ENCODE assay signal across 8 cellular contexts in the genomic region with DNA sequence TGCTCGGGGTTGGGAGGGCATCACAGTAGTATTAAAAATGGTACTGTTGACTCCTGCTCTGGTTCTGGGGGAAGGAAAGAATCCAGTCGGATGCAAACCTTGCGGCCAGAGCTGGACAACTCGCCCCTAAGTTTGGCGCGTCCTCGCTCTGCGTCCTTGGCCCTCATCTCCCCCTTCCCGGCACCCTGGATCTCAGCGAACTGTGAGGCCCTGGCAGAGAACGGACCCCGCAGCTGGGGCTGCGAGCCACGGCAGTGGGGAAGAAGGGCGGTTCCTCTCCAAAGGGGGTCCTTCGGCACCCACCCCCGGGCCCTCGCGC. TPM values are rescaled to one million over a fixed set of nuclear protein-coding genes. Genes with fewer than 3 reads are reported as not detected.
DNase-seq lines count a peak whose midpoint lies in the region; ATAC-seq and TF ChIP-seq lines count a peak whose summit lies in the region.

No MANE protein-coding gene starts in this region.

- H3K4me1 ChIP-seq in SK-N-SH (ENCODE audit: control insufficient read depth in 1 of 2, insufficient read depth in 2 of 2, low read depth in 1 of 2, low read length in 1 of 2) (peaks cover 5 to 7% of the 10 kb centered on the region in 2 experiments; a peak in 1 of 4 replicates), foreskin keratinocyte (no peaks in the 10 kb centered on the region), sigmoid colon (no peaks in the 10 kb centered on the region)

- ATAC-seq in GM21619 (IDR thresholded peaks at IDR 0.05; ENCODE audit: unreplicated experiment): peak; percentile 3
- peak; percentile 10 for ATAC-seq in foreskin keratinocyte
- no peak for ATAC-seq in HG02588 (IDR thresholded peaks at IDR 0.05; ENCODE audit: unreplicated experiment)

- TF ChIP-seq POLR2A in sigmoid colon (IDR thresholded peaks at IDR 0.05): no peak

- CTCF ChIA-PET in SK-N-SH (lab: Yijun Ruan, JAX): interaction anchor here (1.0 to 2.4 kb wide), 4 partner anchors 14 to 175 kb away, joined by 3 to 7 read pairs (median 4); no protein-coding TSS in a partner anchor

- TF ChIP-seq EP300 in SK-N-SH (IDR thresholded peaks at IDR 0.05; ENCODE audit: borderline replicate concordance in 1 of 2, low read depth in 1 of 2, low read length in 1 of 2) (no peak), sigmoid colon (IDR thresholded peaks at IDR 0.05) (no peak)

- peak overlapping the region; percentile 58 to 66 for H3K4me3 ChIP-seq in SK-N-SH (ENCODE audit: low read depth in 2 of 2, low read length in 1 of 2)
- H3K4me3 ChIP-seq in sigmoid colon: peak overlapping the region; percentile 51 to 72 (median 67)

- no peak for TF ChIP-seq RAD21 in SK-N-SH (IDR thresholded peaks at IDR 0.05; ENCODE audit: low read length)

- TF ChIP-seq CTCF in SK-N-SH (IDR thresholded peaks at IDR 0.05): no peak
- TF ChIP-seq CTCF in foreskin keratinocyte (conservative IDR thresholded peaks at IDR 0.05): no peak
- TF ChIP-seq CTCF in sigmoid colon (IDR thresholded peaks at IDR 0.05): no peak

- H3K9me3 ChIP-seq in SK-N-SH (no peaks in the 10 kb centered on the region), sigmoid colon (no peaks in the 10 kb centered on the region)

- H3K9me2 ChIP-seq in SK-N-SH: no peaks in the 10 kb centered on the region

- 32% methylated on average over 17 of the region's 19 CpGs for WGBS in SK-N-SH (ENCODE audit: low lambda C conversion rate)
- WGBS in sigmoid colon, 2 donors: 10 to 11% methylated on average over 19 of the region's 19 CpGs

- intact Hi-C loops in sigmoid colon (cut with DNase I): no loop called here

- H4K20me1 ChIP-seq in SK-N-SH (ENCODE audit: insufficient read depth): no peaks in the 10 kb centered on the region

- H3K36me3 ChIP-seq in SK-N-SH (replicated peaks in 1 of 2; ENCODE audit: control insufficient read depth in 1 of 2, insufficient read depth in 2 of 2, low read length in 1 of 2) (no peaks in the 10 kb centered on the region), sigmoid colon (no peaks in the 10 kb centered on the region)

- H3K9ac ChIP-seq in SK-N-SH: peak overlapping the region; percentile 62; the same call in 1 of the 2 replicates

- no peaks in the 10 kb centered on the region for H3K27me3 ChIP-seq in SK-N-SH (ENCODE audit: insufficient read depth)
- H3K27me3 ChIP-seq in foreskin keratinocyte: peaks cover 11% of the 10 kb centered on the region
- H3K27me3 ChIP-seq in sigmoid colon: no peaks in the 10 kb centered on the region

- POLR2A ChIA-PET in SK-N-SH (lab: Yijun Ruan, JAX): interaction anchor here (1.8 kb wide), 1 partner anchor 114 kb away, joined by 9 read pairs; the partner anchor contains the start of gene RBMX

- H3K27ac ChIP-seq in SK-N-SH (ENCODE audit: low read depth in 2 of 2, low read length in 1 of 2) (peak overlapping the region in 1 of 2 experiments; percentile 64; a peak in 2 of 4 replicates), foreskin keratinocyte (no peak overlapping the region), sigmoid colon (peak overlapping the region; percentile 84 to 91 (median 88))

- no peaks in the 10 kb centered on the region for H3K79me2 ChIP-seq in SK-N-SH (ENCODE audit: insufficient read depth)

- H2AFZ ChIP-seq in SK-N-SH (ENCODE audit: low read depth): 0 out of 2 replicates have a peak overlapping the region, but pooled peaks have one; percentile 67

- no peak for DNase-seq in SK-N-SH
- no peak for DNase-seq in foreskin keratinocyte
- DNase-seq in sigmoid colon: no peak
- DNase-seq in cerebellar nuclear complex (lab: John Stamatoyannopoulos, UW): no peak
- no peak for DNase-seq in NCI-H146 (lab: John Stamatoyannopoulos, UW)
- DNase-seq in activated CD4-positive, alpha-beta T cell treated with anti-CD3 and anti-CD28 coated beads, Interleukin-2, amount 50 U/mL, for 4 hours: no peak

- H3F3A ChIP-seq in SK-N-SH (replicated peaks; ENCODE audit: insufficient read depth): peaks cover 4% of the 10 kb centered on the region

- peak overlapping the region; percentile 76 for H3K4me2 ChIP-seq in SK-N-SH

TF ChIP-seq in SK-N-SH, 30 proteins besides CTCF, POLR2A, EP300 and RAD21:
- TF ChIP-seq POLR2AphosphoS5 (IDR thresholded peaks at IDR 0.05; ENCODE audit: low read depth, low read length): no peak
- TF ChIP-seq, protein P1, sequence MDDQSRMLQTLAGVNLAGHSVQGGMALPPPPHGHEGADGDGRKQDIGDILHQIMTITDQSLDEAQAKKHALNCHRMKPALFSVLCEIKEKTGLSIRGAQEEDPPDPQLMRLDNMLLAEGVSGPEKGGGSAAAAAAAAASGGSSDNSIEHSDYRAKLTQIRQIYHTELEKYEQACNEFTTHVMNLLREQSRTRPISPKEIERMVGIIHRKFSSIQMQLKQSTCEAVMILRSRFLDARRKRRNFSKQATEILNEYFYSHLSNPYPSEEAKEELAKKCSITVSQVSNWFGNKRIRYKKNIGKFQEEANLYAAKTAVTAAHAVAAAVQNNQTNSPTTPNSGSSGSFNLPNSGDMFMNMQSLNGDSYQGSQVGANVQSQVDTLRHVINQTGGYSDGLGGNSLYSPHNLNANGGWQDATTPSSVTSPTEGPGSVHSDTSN (IDR thresholded peaks at IDR 0.05): no peak
- TF ChIP-seq CHD2 (IDR thresholded peaks at IDR 0.05; ENCODE audit: low read length, partially characterized antibody): no peak
- TF ChIP-seq GABPA (IDR thresholded peaks at IDR 0.05; ENCODE audit: low read depth): no peak
- no peak for TF ChIP-seq TAF1 (IDR thresholded peaks at IDR 0.05; ENCODE audit: borderline replicate concordance, low read depth, low read length)
- TF ChIP-seq, protein P2, sequence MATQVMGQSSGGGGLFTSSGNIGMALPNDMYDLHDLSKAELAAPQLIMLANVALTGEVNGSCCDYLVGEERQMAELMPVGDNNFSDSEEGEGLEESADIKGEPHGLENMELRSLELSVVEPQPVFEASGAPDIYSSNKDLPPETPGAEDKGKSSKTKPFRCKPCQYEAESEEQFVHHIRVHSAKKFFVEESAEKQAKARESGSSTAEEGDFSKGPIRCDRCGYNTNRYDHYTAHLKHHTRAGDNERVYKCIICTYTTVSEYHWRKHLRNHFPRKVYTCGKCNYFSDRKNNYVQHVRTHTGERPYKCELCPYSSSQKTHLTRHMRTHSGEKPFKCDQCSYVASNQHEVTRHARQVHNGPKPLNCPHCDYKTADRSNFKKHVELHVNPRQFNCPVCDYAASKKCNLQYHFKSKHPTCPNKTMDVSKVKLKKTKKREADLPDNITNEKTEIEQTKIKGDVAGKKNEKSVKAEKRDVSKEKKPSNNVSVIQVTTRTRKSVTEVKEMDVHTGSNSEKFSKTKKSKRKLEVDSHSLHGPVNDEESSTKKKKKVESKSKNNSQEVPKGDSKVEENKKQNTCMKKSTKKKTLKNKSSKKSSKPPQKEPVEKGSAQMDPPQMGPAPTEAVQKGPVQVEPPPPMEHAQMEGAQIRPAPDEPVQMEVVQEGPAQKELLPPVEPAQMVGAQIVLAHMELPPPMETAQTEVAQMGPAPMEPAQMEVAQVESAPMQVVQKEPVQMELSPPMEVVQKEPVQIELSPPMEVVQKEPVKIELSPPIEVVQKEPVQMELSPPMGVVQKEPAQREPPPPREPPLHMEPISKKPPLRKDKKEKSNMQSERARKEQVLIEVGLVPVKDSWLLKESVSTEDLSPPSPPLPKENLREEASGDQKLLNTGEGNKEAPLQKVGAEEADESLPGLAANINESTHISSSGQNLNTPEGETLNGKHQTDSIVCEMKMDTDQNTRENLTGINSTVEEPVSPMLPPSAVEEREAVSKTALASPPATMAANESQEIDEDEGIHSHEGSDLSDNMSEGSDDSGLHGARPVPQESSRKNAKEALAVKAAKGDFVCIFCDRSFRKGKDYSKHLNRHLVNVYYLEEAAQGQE (IDR thresholded peaks at IDR 0.05; ENCODE audit: low read depth, low read length): no peak
- no peak for TF ChIP-seq JUND (IDR thresholded peaks at IDR 0.05)
- no peak for TF ChIP-seq TEAD4 (IDR thresholded peaks at IDR 0.05; ENCODE audit: borderline replicate concordance, insufficient read depth)
- no peak for TF ChIP-seq RFX5 (IDR thresholded peaks at IDR 0.05; ENCODE audit: low read length)
- no peak for TF ChIP-seq RCOR1 (IDR thresholded peaks at IDR 0.05; ENCODE audit: low read length)

RNA-seq across cellular contexts. Expression of gene ARHGEF6, which starts 14.0 kb away (rescaled TPM):
- polyA plus RNA-seq in SK-N-SH (2012; rRNA removed): 2.7 and 3.9 TPM in 2 replicates
- polyA plus RNA-seq in SK-N-SH (2012; cell fraction: cytosol; rRNA removed): 3.7 and 3.9 TPM in 2 replicates
- 3.3 and 5.4 TPM in 2 replicates for polyA plus RNA-seq in SK-N-SH (2012; cell fraction: nucleus; rRNA removed)
- 0.07 and 0.10 TPM in 2 replicates for total RNA-seq in foreskin keratinocyte
- polyA plus RNA-seq in foreskin keratinocyte: 0.03 and 0.06 TPM in 2 replicates
- 10 to 100 TPM; 16.1 to 26.3 (median 20.1) TPM for total RNA-seq in sigmoid colon
- polyA plus RNA-seq in sigmoid colon: 10 to 100 TPM in 1 of 3 donors, 1 to 10 TPM in 2; 2.1 to 13.0 (median 3.6) TPM
